Comparison of ENCODE assay signal across 8 cellular contexts in genomic region chr1:161727343-161727924, GRCh38. TPM values are rescaled to one million over a fixed set of nuclear protein-coding genes. Genes with fewer than 3 reads are reported as not detected.
A peak's percentile ranks its signal among the peaks of the same experiment; 100 is the strongest.
DNase-seq lines count a peak whose midpoint lies in the region; TF ChIP-seq lines count a peak whose summit lies in the region.

No MANE protein-coding gene starts in this region.

- H3K27ac ChIP-seq in Peyer's patch, result peak overlapping the region; percentile 79 to 98 (median 89)
- peak overlapping the region; percentile 64 for H3K27ac ChIP-seq in stomach smooth muscle (ENCODE audit: low read length)

- H3K36me3 ChIP-seq in Peyer's patch (no peaks in the 10 kb centered on the region), stomach smooth muscle (ENCODE audit: control insufficient read depth in 2 of 2, insufficient read depth in 2 of 2, low read length in 2 of 2) (no peaks in the 10 kb centered on the region)

- H3K4me1 Mint-ChIP-seq in brain, result peaks cover 15% of the 10 kb centered on the region

- H3K27ac Mint-ChIP-seq in brain, result peak overlapping the region in 4 of 5 experiments; percentile 69 to 95 (median 94)

- DNase-seq in GM12865 (ENCODE audit: low read depth) (peak; percentile 70), HFF-Myc (ENCODE audit: extremely low read depth, low read depth) (no peak), Peyer's patch (peak in 2 of 3 donors; percentile 33 to 59), kidney tubule cell (ENCODE audit: low spot score) (peak; percentile 35), NCI-H1694 (lab: John Stamatoyannopoulos, UW) (no peak), NCI-H146 treated with DMSO at 0.1 percent for 48 hours (lab: John Stamatoyannopoulos, UW; ENCODE audit: unreplicated experiment) (no peak)

- H3K27me3 Mint-ChIP-seq in brain, result peaks cover 42% of the 10 kb centered on the region

- H3K9me3 ChIP-seq in Peyer's patch, result no peaks in the 10 kb centered on the region
- no peaks in the 10 kb centered on the region for H3K9me3 ChIP-seq in stomach smooth muscle (ENCODE audit: control insufficient read depth in 2 of 2, low read length in 2 of 2)

- no peak for TF ChIP-seq POLR2A in Peyer's patch (IDR thresholded peaks at IDR 0.05)

- H3K4me3 ChIP-seq in GM12865 (ENCODE audit: low read depth, low read length) (peak overlapping the region; percentile 94), HFF-Myc (replicated peaks; ENCODE audit: low read depth, low read length) (peak overlapping the region; percentile 76), Peyer's patch (peak overlapping the region; percentile 83 to 93 (median 88)), stomach smooth muscle (ENCODE audit: low read length in 2 of 2) (peak overlapping the region; percentile 83)

- H3K27me3 ChIP-seq in Peyer's patch, result peaks cover 0 to 3% of the 10 kb centered on the region in 2 donors
- H3K27me3 ChIP-seq in stomach smooth muscle (ENCODE audit: control insufficient read depth in 1 of 2, insufficient read depth in 2 of 2, low read length in 2 of 2), result peaks cover 2 to 9% of the 10 kb centered on the region in 2 donors

- peaks cover 0 to 20% (median 3%) of the 10 kb centered on the region in 4 donors for H3K4me1 ChIP-seq in Peyer's patch
- H3K4me1 ChIP-seq in stomach smooth muscle (ENCODE audit: control insufficient read depth, insufficient read depth, low read length), result peaks cover 18% of the 10 kb centered on the region

- H3K36me3 Mint-ChIP-seq in brain, result no peaks in the 10 kb centered on the region

- peak overlapping the region; percentile 64 to 74 for H3K9ac ChIP-seq in stomach smooth muscle (ENCODE audit: low read length in 2 of 2)

- peak overlapping the region; percentile 89 to 98 (median 97) for H3K4me3 Mint-ChIP-seq in brain

- TF ChIP-seq CTCF in GM12865 (IDR thresholded peaks at IDR 0.05; ENCODE audit: insufficient read depth, low read depth, low read length, missing control alignments) (no peak), HFF-Myc (IDR thresholded peaks at IDR 0.05; ENCODE audit: low read depth, low read length, missing control alignments) (no peak), Peyer's patch (IDR thresholded peaks at IDR 0.05) (no peak), brain (conservative IDR thresholded peaks at IDR 0.05) (no peak)

- peaks cover 0 to 8% (median 0%) of the 10 kb centered on the region in 5 experiments for H3K9me3 Mint-ChIP-seq in brain

RNA-seq across cellular contexts. Expression of gene FCRLB, which starts 6.1 kb away (rescaled TPM):
- total RNA-seq in Peyer's patch, result under 1 TPM in 2 of 4 donors, not detected in 2; 0.40 to 0.57 TPM
- 0.58 TPM for polyA plus RNA-seq in brain (ENCODE audit: insufficient read depth, low read depth, low replicate concordance)

RNA-seq across cellular contexts. Expression of gene FCRLA, which starts 20.4 kb away (rescaled TPM):
- total RNA-seq in Peyer's patch, result 10 to 100 TPM in 1 of 4 donors, 1 to 10 TPM in 1, under 1 TPM in 1, not detected in 1; 0.85 to 47.0 (median 5.0) TPM
- 0.58 TPM for polyA plus RNA-seq in brain (ENCODE audit: insufficient read depth, low read depth, low replicate concordance)

RNA-seq across cellular contexts. Expression of gene DUSP12, which starts 22.2 kb away (rescaled TPM):
- total RNA-seq in Peyer's patch, result 10 to 100 TPM in 3 of 4 donors, 1 to 10 TPM in 1; 7.7 to 23.1 (median 16.3) TPM
- 12.1 TPM for polyA plus RNA-seq in brain (ENCODE audit: insufficient read depth, low read depth, low replicate concordance)

RNA-seq across cellular contexts. Expression of gene ATF6, which starts 38.7 kb away (rescaled TPM):
- 10 to 100 TPM; 15.5 to 21.4 (median 20.8) TPM for total RNA-seq in Peyer's patch
- 14.2 TPM for polyA plus RNA-seq in brain (ENCODE audit: insufficient read depth, low read depth, low replicate concordance)

Comparison
In these comparisons a context has a peak if more than half of its experiments do, and no peak if none do; other contexts are left out.
1. DNase-seq: peak in GM12865 (single experiment), Peyer's patch (2 of 3) and kidney tubule cell (single experiment); none in HFF-Myc (single experiment), NCI-H1694 (single experiment) and NCI-H146 treated with DMSO at 0.1 percent for 48 hours (single experiment).
2. Peak in every context shown above with its lines, with median percentiles within 50 percentile points of each other: H3K4me3 ChIP-seq.